In the genomic region with DNA sequence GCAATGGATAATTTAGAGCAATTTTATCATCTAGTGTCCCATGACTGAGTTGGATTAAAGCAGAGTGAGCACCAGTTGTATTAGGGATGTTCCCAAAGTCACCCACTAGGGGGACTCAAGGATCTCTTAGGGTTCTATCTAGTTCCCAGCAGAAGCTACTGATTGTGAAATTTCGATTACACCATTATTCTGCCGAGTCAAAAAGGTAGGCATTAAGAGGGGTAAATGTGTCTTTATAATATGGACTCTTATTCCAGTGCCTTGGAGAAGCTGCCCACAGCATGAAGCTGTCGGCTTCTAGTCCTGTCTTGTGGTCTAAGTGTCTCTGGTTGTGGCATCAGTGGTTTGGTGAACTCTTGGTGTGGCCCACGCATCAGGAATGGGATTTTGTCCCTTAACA, we compare ENCODE assay signal across 8 cellular contexts.
A peak's percentile ranks its signal among the peaks of the same experiment; 100 is the strongest.
DNase-seq lines count a peak whose midpoint lies in the region; ATAC-seq, FAIRE-seq and TF ChIP-seq lines count a peak whose summit lies in the region.

No MANE protein-coding gene starts in this region.

- DNase-seq in NCI-H1417 (lab: John Stamatoyannopoulos, UW) (peak; percentile 44 to 75 (median 72)), NCI-H1417 treated with DMSO at 0.1 percent for 48 hours (lab: John Stamatoyannopoulos, UW) (no peak), GM20000 (ENCODE audit: low spot score) (peak; percentile 85), NCI-H1436 (lab: John Stamatoyannopoulos, UW) (peak; percentile 33), fibroblast of mammary gland (ENCODE audit: low read depth) (peak; percentile 85)

- H3K36me3 Mint-ChIP-seq in nephron (ENCODE audit: low read depth) = peaks cover 4% of the 10 kb centered on the region

- H3K27ac Mint-ChIP-seq in nephron = peak overlapping the region in 1 of 3 experiments; percentile 60

- no peak overlapping the region for H3K4me3 Mint-ChIP-seq in nephron

- H3K9me3 Mint-ChIP-seq in nephron = no peaks in the 10 kb centered on the region

- peak; percentile 41 for TF ChIP-seq CTCF in GM20000 (IDR thresholded peaks at IDR 0.05; ENCODE audit: extremely low read depth, missing control alignments)
- TF ChIP-seq CTCF in fibroblast of mammary gland (conservative IDR thresholded peaks at IDR 0.05; ENCODE audit: control insufficient read depth, insufficient read depth, low read depth, low read length) = peak; percentile 97
- TF ChIP-seq CTCF in nephron (IDR thresholded peaks at IDR 0.05; ENCODE audit: unreplicated experiment in 3 of 3) = peak; percentile 84 to 92 (median 88)

- H3K4me3 ChIP-seq in fibroblast of mammary gland (ENCODE audit: control insufficient read depth, low read depth, low read length) = no peak overlapping the region

- FAIRE-seq in TTC549 (lab: Jason Lieb, UNC) = peak; percentile 85

- peaks cover 32% of the 10 kb centered on the region for H3K4me1 Mint-ChIP-seq in nephron

- no peak for ATAC-seq in GM19324 (IDR thresholded peaks at IDR 0.05; ENCODE audit: low FRiP score, unreplicated experiment)

- H3K27me3 Mint-ChIP-seq in nephron (ENCODE audit: low read depth) = no peaks in the 10 kb centered on the region

Comparison
In these comparisons a context has a peak if more than half of its experiments do, and no peak if none do; other contexts are left out.
1. CTCF ChIP-seq: peak in every context shown above with its lines; median percentile 97 in fibroblast of mammary gland; 88 in nephron; 41 in GM20000.